1 cellular context compared by ENCODE assay signal in the genomic region with DNA sequence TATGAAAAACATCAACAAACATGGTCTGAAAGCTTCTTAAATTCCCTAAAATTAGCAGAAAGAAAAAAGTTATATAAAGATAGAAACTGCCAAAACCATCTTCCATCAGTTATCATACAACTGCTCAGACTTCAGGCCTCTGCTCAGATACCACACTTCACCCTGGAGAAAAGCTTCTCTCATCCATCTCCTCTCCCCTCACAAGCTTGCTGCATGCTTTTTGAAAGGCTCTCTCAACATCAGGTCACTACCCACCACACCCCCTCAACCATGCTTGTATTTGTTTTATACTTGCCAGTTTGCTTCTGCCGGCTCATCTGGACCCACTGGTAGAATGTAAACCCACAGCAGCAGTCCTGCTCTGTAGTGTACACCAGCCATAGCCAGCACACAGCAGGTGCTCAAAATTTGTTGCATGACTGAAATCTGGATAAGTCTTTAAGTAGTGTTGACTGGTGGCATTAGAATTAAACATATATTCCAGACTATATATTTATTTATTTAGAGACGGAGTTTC.
TF ChIP-seq lines count a peak whose summit lies in the region.

No MANE protein-coding gene starts in this region.

TF ChIP-seq in HepG2, 621 proteins besides CTCF, POLR2A, EP300 and RAD21:
- TF ChIP-seq ZNF160 (CRISPR knock-in tag; IDR thresholded peaks at IDR 0.05): no peak
- no peak for TF ChIP-seq BHLHE40 (IDR thresholded peaks at IDR 0.05; ENCODE audit: low read length)
- TF ChIP-seq ZBTB21 (CRISPR knock-in tag; IDR thresholded peaks at IDR 0.05): no peak
- TF ChIP-seq ATF2 (CRISPR knock-in tag; IDR thresholded peaks at IDR 0.05): no peak
- no peak for TF ChIP-seq DNMT1 (CRISPR knock-in tag; IDR thresholded peaks at IDR 0.05)
- no peak for TF ChIP-seq KLF12 (CRISPR knock-in tag; IDR thresholded peaks at IDR 0.05; ENCODE audit: borderline replicate concordance)
- no peak for TF ChIP-seq HIVEP1 (CRISPR knock-in tag; IDR thresholded peaks at IDR 0.05)
- no peak for TF ChIP-seq ZNF282 (IDR thresholded peaks at IDR 0.05; ENCODE audit: partially characterized antibody)
- no peak for TF ChIP-seq PTBP1 (IDR thresholded peaks at IDR 0.05; ENCODE audit: low read depth, low read length, poor library complexity, severe bottlenecking)
- TF ChIP-seq DZIP1 (CRISPR knock-in tag; IDR thresholded peaks at IDR 0.05): no peak
- TF ChIP-seq ZSCAN22 (CRISPR knock-in tag; IDR thresholded peaks at IDR 0.05): no peak
- TF ChIP-seq ZFP90 (CRISPR knock-in tag; IDR thresholded peaks at IDR 0.05; ENCODE audit: borderline replicate concordance): no peak
- TF ChIP-seq ZHX2 (IDR thresholded peaks at IDR 0.05; ENCODE audit: low read depth): no peak
- TF ChIP-seq ZHX2 (CRISPR knock-in tag; IDR thresholded peaks at IDR 0.05; ENCODE audit: borderline replicate concordance): no peak
- no peak for TF ChIP-seq ZNF616 (CRISPR knock-in tag; IDR thresholded peaks at IDR 0.05; ENCODE audit: low read depth)
- no peak for TF ChIP-seq AHR (CRISPR knock-in tag; IDR thresholded peaks at IDR 0.05)
- TF ChIP-seq PREB (CRISPR knock-in tag; IDR thresholded peaks at IDR 0.05): no peak
- no peak for TF ChIP-seq HDAC1 (CRISPR knock-in tag; IDR thresholded peaks at IDR 0.05)
